1 cellular context compared by ENCODE assay signal in the genomic region with DNA sequence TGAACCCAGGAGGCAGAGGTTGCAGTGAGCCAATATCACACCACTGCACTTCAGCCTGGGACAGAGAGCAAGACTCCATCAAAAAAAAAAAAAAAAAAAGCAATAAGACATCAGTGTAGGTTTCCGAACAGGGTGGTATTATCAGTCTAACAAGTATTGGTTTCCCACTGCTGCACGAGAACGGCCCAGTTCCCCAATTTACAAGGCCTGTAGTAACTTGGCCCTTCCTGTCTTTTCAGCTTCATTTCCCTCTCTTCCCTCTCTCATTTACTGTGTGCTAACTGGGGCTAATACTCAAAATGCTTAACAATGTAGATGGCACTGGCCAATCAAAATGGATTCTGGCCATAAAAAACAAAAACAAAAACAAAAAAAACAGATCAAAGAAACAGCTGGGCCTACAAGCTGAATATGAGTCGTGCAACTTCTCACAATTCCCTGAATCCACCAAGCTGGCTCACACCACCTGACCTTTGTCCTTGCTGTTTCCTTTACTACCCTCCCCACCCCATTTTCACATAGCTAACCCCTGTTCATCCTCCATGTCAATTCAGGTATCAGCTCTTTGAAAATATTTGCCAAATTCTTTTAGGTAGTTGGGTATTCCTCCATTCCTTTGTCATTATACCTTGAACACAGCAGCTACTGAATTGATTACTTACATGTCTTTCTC.
TF ChIP-seq lines count a peak whose summit lies in the region.

No MANE protein-coding gene starts in this region.

TF ChIP-seq in GM23338, 12 proteins besides CTCF, POLR2A, EP300 and RAD21 (continued from another document):
- TF ChIP-seq ZNF462 (CRISPR knock-in tag; IDR thresholded peaks at IDR 0.05) (no peak), ZNF331 (CRISPR knock-in tag; IDR thresholded peaks at IDR 0.05; ENCODE audit: low read depth) (no peak), ETS1 (IDR thresholded peaks at IDR 0.05) (no peak), CREB1 (CRISPR knock-in tag; IDR thresholded peaks at IDR 0.05; ENCODE audit: low read depth) (no peak), STAT1 (IDR thresholded peaks at IDR 0.05; ENCODE audit: unreplicated experiment) (no peak), EZH2 (IDR thresholded peaks at IDR 0.05; ENCODE audit: low read depth, unreplicated experiment) (no peak), EZH2phosphoT487 (IDR thresholded peaks at IDR 0.05; ENCODE audit: unreplicated experiment) (no peak)
